Comparison of ENCODE assay signal across 1 cellular context in genomic region chr2:179429060-179429471, GRCh38.
TF ChIP-seq lines count a peak whose summit lies in the region.

No MANE protein-coding gene starts in this region.

TF ChIP-seq in H1, 55 proteins besides CTCF, POLR2A, EP300 and RAD21:
- no peak for TF ChIP-seq SAP30 (IDR thresholded peaks at IDR 0.05; ENCODE audit: insufficient read depth, insufficient replicate concordance, low read length)
- peak; percentile 57; the same call in 1 of the 2 replicates for TF ChIP-seq MAX (IDR thresholded peaks at IDR 0.05)
- no peak for TF ChIP-seq POU5F1 (IDR thresholded peaks at IDR 0.05; ENCODE audit: low read depth, low read length)
- TF ChIP-seq SIN3A (conservative IDR thresholded peaks at IDR 0.05 in 1 of 2, IDR thresholded peaks at IDR 0.05 in 1 of 2; ENCODE audit: low read depth in 1 of 2, low read length in 2 of 2): no peak
